Comparison of ENCODE assay signal across 8 cellular contexts in genomic region chr6:43698584-43699349, GRCh38. TPM values are rescaled to one million over a fixed set of nuclear protein-coding genes. Genes with fewer than 3 reads are reported as not detected.
DNase-seq lines count a peak whose midpoint lies in the region; TF ChIP-seq lines count a peak whose summit lies in the region.

No MANE protein-coding gene starts in this region.

- TF ChIP-seq POLR2A in tibial nerve (IDR thresholded peaks at IDR 0.05), result no peak

- 14 to 23% methylated on average over 8 of the region's 8 CpGs for WGBS in tibial nerve, 2 donors

- DNase-seq in NCI-H1092 treated with DMSO at 0.1 percent for 48 hours (lab: John Stamatoyannopoulos, UW), result peak; percentile 61
- DNase-seq in NCI-H1092 (lab: John Stamatoyannopoulos, UW), result no peak
- DNase-seq in amniotic epithelial cell (ENCODE audit: low read depth), result peak; percentile 61
- DNase-seq in left kidney (ENCODE audit: low read depth, low spot score), result peak; percentile 94
- DNase-seq in tibial nerve (ENCODE audit: low spot score in 2 of 2), result peak; percentile 54
- DNase-seq in foreskin melanocyte, result no peak
- DNase-seq in DMS153 treated with DMSO at 0.1 percent for 48 hours (lab: John Stamatoyannopoulos, UW; ENCODE audit: unreplicated experiment), result no peak
- no peak for DNase-seq in activated CD4-positive, alpha-beta T cell treated with anti-CD3 and anti-CD28 coated beads, Interleukin-2, amount 50 U/mL, for 4 hours

- H3K36me3 ChIP-seq in tibial nerve, result no peaks in the 10 kb centered on the region

- H3K27ac ChIP-seq in tibial nerve, result peak overlapping the region in 1 of 4 donors; percentile 54

- no peak for TF ChIP-seq CTCF in tibial nerve (IDR thresholded peaks at IDR 0.05)

- no peak for TF ChIP-seq EP300 in tibial nerve (IDR thresholded peaks at IDR 0.05)

- no peaks in the 10 kb centered on the region for H3K9me3 ChIP-seq in tibial nerve

- peaks cover 0 to 43% (median 23%) of the 10 kb centered on the region in 4 donors for H3K4me1 ChIP-seq in tibial nerve

- peaks cover 0 to 4% of the 10 kb centered on the region in 2 donors for H3K27me3 ChIP-seq in tibial nerve

- H3K4me3 ChIP-seq in tibial nerve, result no peak overlapping the region

RNA-seq across cellular contexts. Expression of gene MRPS18A, which starts 11.2 kb away (rescaled TPM):
- 10 to 100 TPM; 38.1 to 45.8 (median 43.9) TPM for total RNA-seq in tibial nerve

RNA-seq across cellular contexts. Expression of gene RSPH9, which starts 53.9 kb away (rescaled TPM):
- under 1 TPM in 3 of 4 donors, not detected in 1; 0.30 to 0.66 (median 0.63) TPM for total RNA-seq in tibial nerve

Comparison
In these comparisons a context has a peak if more than half of its experiments do, and no peak if none do; other contexts are left out.
1. DNase-seq: peak in NCI-H1092 treated with DMSO at 0.1 percent for 48 hours (single experiment), amniotic epithelial cell (single experiment), left kidney (single experiment) and tibial nerve (2 of 2); none in NCI-H1092 (single experiment), foreskin melanocyte (single experiment), DMS153 treated with DMSO at 0.1 percent for 48 hours (single experiment) and activated CD4-positive, alpha-beta T cell treated with anti-CD3 and anti-CD28 coated beads, Interleukin-2, amount 50 U/mL, for 4 hours (0 of 2).